ENCODE assay signal across 1 cellular context in genomic region chr10:34080485-34081346, GRCh38.
TF ChIP-seq lines count a peak whose summit lies in the region.

No MANE protein-coding gene starts in this region.

TF ChIP-seq in GM23338, 12 proteins besides CTCF, POLR2A, EP300 and RAD21 (continued from another document):
- TF ChIP-seq REST (IDR thresholded peaks at IDR 0.05; ENCODE audit: unreplicated experiment): no peak
- TF ChIP-seq ETS1 (IDR thresholded peaks at IDR 0.05): no peak
- no peak for TF ChIP-seq ZNF331 (CRISPR knock-in tag; IDR thresholded peaks at IDR 0.05; ENCODE audit: low read depth)
- TF ChIP-seq EZH2phosphoT487 (IDR thresholded peaks at IDR 0.05; ENCODE audit: unreplicated experiment): no peak
- TF ChIP-seq STAT1 (IDR thresholded peaks at IDR 0.05; ENCODE audit: unreplicated experiment): no peak
